8 cellular contexts compared by ENCODE assay signal in the genomic region with DNA sequence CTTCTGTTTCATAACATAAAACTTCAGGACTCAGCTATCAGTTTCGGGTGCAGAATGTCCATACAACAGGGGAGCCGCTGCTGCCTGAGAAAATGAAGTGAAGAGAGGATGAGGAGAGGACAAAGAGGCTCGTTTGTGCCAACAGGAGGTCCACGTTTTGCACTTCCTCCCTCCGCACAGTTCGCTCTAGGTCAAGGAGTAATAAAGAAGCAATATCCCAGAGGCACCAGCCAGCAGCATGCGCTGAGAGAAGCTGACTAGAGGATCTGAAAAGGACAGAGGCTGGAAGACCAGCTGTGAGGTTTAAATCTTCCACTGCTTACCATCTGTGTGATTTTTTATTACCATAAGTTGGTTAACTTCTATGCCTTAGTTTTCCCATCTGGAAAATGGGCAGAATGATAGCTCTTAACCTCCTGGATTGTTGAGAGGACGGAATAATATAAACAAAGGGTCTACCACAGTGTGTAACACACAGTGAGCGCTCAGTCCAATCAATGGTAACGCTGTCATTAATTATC. TPM values are rescaled to one million over a fixed set of nuclear protein-coding genes. Genes with fewer than 3 reads are reported as not detected.
A peak's percentile ranks its signal among the peaks of the same experiment; 100 is the strongest.
DNase-seq lines count a peak whose midpoint lies in the region; ATAC-seq and TF ChIP-seq lines count a peak whose summit lies in the region.

No MANE protein-coding gene starts in this region.

- H3K27ac ChIP-seq in iPS-18a (ENCODE audit: low read length): no peak overlapping the region
- H3K27ac ChIP-seq in stomach smooth muscle (ENCODE audit: low read length): no peak overlapping the region

- H3K9me3 ChIP-seq in iPS-18a (ENCODE audit: control insufficient read depth, low read depth, low read length): no peaks in the 10 kb centered on the region
- H3K9me3 ChIP-seq in stomach smooth muscle (ENCODE audit: control insufficient read depth in 2 of 2, low read length in 2 of 2): no peaks in the 10 kb centered on the region

- H3K27me3 ChIP-seq in iPS-18a (ENCODE audit: control insufficient read depth, insufficient read depth, low read length) (no peaks in the 10 kb centered on the region), stomach smooth muscle (ENCODE audit: control insufficient read depth in 1 of 2, insufficient read depth in 2 of 2, low read length in 2 of 2) (no peaks in the 10 kb centered on the region)

- H3K4me3 ChIP-seq in WI38 (ENCODE audit: low read depth, low read length) (peak overlapping the region; percentile 95), iPS-18a (ENCODE audit: low read length) (peak overlapping the region; percentile 99), stomach smooth muscle (ENCODE audit: low read length in 2 of 2) (peak overlapping the region; percentile 88 to 99)

- H3K4me1 ChIP-seq in iPS-18a (ENCODE audit: control insufficient read depth, low read depth, low read length) (peaks cover 11% of the 10 kb centered on the region), stomach smooth muscle (ENCODE audit: control insufficient read depth, insufficient read depth, low read length) (peaks cover 10% of the 10 kb centered on the region)

- no peak for TF ChIP-seq CTCF in WI38 (IDR thresholded peaks at IDR 0.05; ENCODE audit: low read depth, low read length)

- intact Hi-C loops in sciatic nerve (cut with DNase I): no loop called here

- DNase-seq in NCI-H82 (lab: John Stamatoyannopoulos, UW) (peak; percentile 47), NCI-H82 treated with DMSO at 0.1 percent for 48 hours (lab: John Stamatoyannopoulos, UW; ENCODE audit: unreplicated experiment) (no peak), midbrain (lab: John Stamatoyannopoulos, UW) (no peak), sciatic nerve (ENCODE audit: low spot score) (no peak)

- H3K36me3 ChIP-seq in iPS-18a (ENCODE audit: control insufficient read depth, low read depth, low read length) (peaks cover 12% of the 10 kb centered on the region), stomach smooth muscle (ENCODE audit: control insufficient read depth in 2 of 2, insufficient read depth in 2 of 2, low read length in 2 of 2) (peaks cover 4 to 8% of the 10 kb centered on the region in 2 donors)

- peak overlapping the region; percentile 95 for H3K9ac ChIP-seq in iPS-18a (ENCODE audit: low read length)
- peak overlapping the region; percentile 83 to 86 for H3K9ac ChIP-seq in stomach smooth muscle (ENCODE audit: low read length in 2 of 2)

- ATAC-seq in HG03469 (IDR thresholded peaks at IDR 0.05; ENCODE audit: unreplicated experiment) (no peak), sciatic nerve (no peak)

RNA-seq across cellular contexts. Expression of gene GPAM, which starts 0.7 kb away (rescaled TPM):
- 71.9 TPM for total RNA-seq in sciatic nerve
